Comparison of ENCODE assay signal across 26 cellular contexts in genomic region chr13:30510811-30511371, GRCh38. TPM values are rescaled to one million over a fixed set of nuclear protein-coding genes. Genes with fewer than 3 reads are reported as not detected.
A peak's percentile ranks its signal among the peaks of the same experiment; 100 is the strongest.
DNase-seq lines count a peak whose midpoint lies in the region; ATAC-seq, FAIRE-seq and TF ChIP-seq lines count a peak whose summit lies in the region.
"Had no signal": no experiment of that assay in that cellular context is flagged by ENCODE, and none has a peak within 500 bp of the region (broad histone marks: within the 10 kb centered on the region; RNA-seq: fewer than 3 reads in every experiment).

No MANE protein-coding gene starts in this region.

- CTCF ChIA-PET in MCF 10A (lab: Yijun Ruan, JAX), result no interaction called here

- FAIRE-seq in astrocyte (lab: Jason Lieb, UNC), result no peak
- FAIRE-seq: GM12892 had no signal

- no peaks in the 10 kb centered on the region for H3K27me3 ChIP-seq in astrocyte (ENCODE audit: insufficient read depth, low read length)

- no peaks in the 10 kb centered on the region for H3K4me1 Mint-ChIP-seq in astrocyte (ENCODE audit: low read depth, unreplicated experiment)
- no peaks in the 10 kb centered on the region for H3K4me1 Mint-ChIP-seq in MCF 10A (ENCODE audit: insufficient read depth, unreplicated experiment)
- H3K4me1 Mint-ChIP-seq: CD14-positive monocyte; CD8-positive, alpha-beta memory T cell had no signal

- TF ChIP-seq CTCF in astrocyte (IDR thresholded peaks at IDR 0.05; ENCODE audit: insufficient read depth, low read depth, low read length), result no peak
- TF ChIP-seq CTCF in fibroblast of villous mesenchyme (IDR thresholded peaks at IDR 0.05; ENCODE audit: insufficient read depth, low read depth, low read length), result no peak
- no peak for TF ChIP-seq CTCF in MCF 10A (IDR thresholded peaks at IDR 0.05; ENCODE audit: unreplicated experiment)

- H3K36me3 Mint-ChIP-seq in astrocyte (ENCODE audit: low read depth, unreplicated experiment), result peaks cover under 1% of the 10 kb centered on the region
- no peaks in the 10 kb centered on the region for H3K36me3 Mint-ChIP-seq in MCF 10A (ENCODE audit: insufficient read depth, unreplicated experiment)
- H3K36me3 Mint-ChIP-seq: CD14-positive monocyte; CD8-positive, alpha-beta memory T cell had no signal

- peaks cover 6% of the 10 kb centered on the region for H3K27me3 Mint-ChIP-seq in astrocyte (ENCODE audit: low read depth, unreplicated experiment)
- no peaks in the 10 kb centered on the region for H3K27me3 Mint-ChIP-seq in MCF 10A (ENCODE audit: insufficient read depth, unreplicated experiment)
- H3K27me3 Mint-ChIP-seq: B cell had no signal

- no peak overlapping the region for H3K4me3 ChIP-seq in astrocyte (ENCODE audit: insufficient read depth, low read depth, low read length)
- H3K4me3 ChIP-seq in fibroblast of villous mesenchyme (ENCODE audit: low read depth, low read length), result no peak overlapping the region
- H3K4me3 ChIP-seq: HAP-1 had no signal

- no TSS peak for BruUV-seq in MCF 10A (replicated peaks; lab: Mats Ljungman, UMichigan)

- H3K9me3 Mint-ChIP-seq in astrocyte (ENCODE audit: unreplicated experiment), result peaks cover 2% of the 10 kb centered on the region
- no peaks in the 10 kb centered on the region for H3K9me3 Mint-ChIP-seq in MCF 10A (ENCODE audit: unreplicated experiment)
- H3K9me3 Mint-ChIP-seq: CD14-positive monocyte; CD8-positive, alpha-beta memory T cell had no signal

- intact Hi-C loops in MCF 10A (cut with micrococcal nuclease), result no loop called here

- no peaks in the 10 kb centered on the region for H3K9me3 ChIP-seq in astrocyte (ENCODE audit: insufficient read depth, low read depth, low read length)
- H3K9me3 ChIP-seq: HAP-1 had no signal

- no peak overlapping the region for H3K4me3 Mint-ChIP-seq in astrocyte (ENCODE audit: unreplicated experiment)
- H3K4me3 Mint-ChIP-seq in MCF 10A (ENCODE audit: unreplicated experiment), result no peak overlapping the region
- H3K4me3 Mint-ChIP-seq: B cell; CD14-positive monocyte; CD8-positive, alpha-beta memory T cell had no signal

- no peaks in the 10 kb centered on the region for H4K20me1 ChIP-seq in astrocyte (ENCODE audit: insufficient read depth, low read length)

- H3K27ac ChIP-seq in astrocyte (ENCODE audit: low read depth, low read length), result no peak overlapping the region
- H3K27ac ChIP-seq: 22Rv1, RWPE1 had no signal

- POLR2A ChIA-PET in MCF 10A (lab: Yijun Ruan, JAX), result no interaction called here

- no peak overlapping the region for H2AFZ ChIP-seq in astrocyte (ENCODE audit: low read depth, low read length)

- H3K79me2 ChIP-seq in astrocyte (ENCODE audit: insufficient read depth, low read length), result no peaks in the 10 kb centered on the region

- DNase-seq in COR-L47 (lab: John Stamatoyannopoulos, UW), result peak; percentile 30
- DNase-seq in NCI-H2081 treated with DMSO at 0.1 percent for 48 hours (lab: John Stamatoyannopoulos, UW), result peak; percentile 2
- DNase-seq in astrocyte (ENCODE audit: low read depth), result peak; percentile 23
- peak; percentile 8 for DNase-seq in fibroblast of villous mesenchyme (ENCODE audit: low read depth)
- no peak for DNase-seq in MCF 10A (ENCODE audit: unreplicated experiment)
- DNase-seq: Calu3; CD8-positive, alpha-beta memory T cell; DMS153; DND-41; GOT3; Karpas-422; NCI-H1105; NCI-H1436 treated with DMSO at 0.1 percent for 48 hours; NCI-H187 treated with DMSO at 0.1 percent for 48 hours; NCI-H446; SHP77 had no signal

- H3K9ac ChIP-seq in astrocyte (ENCODE audit: low read length), result no peak overlapping the region

- no peaks in the 10 kb centered on the region for H3K36me3 ChIP-seq in astrocyte (ENCODE audit: insufficient read depth, low read length)
- H3K36me3 ChIP-seq: HAP-1 had no signal

- H3K4me1 ChIP-seq in astrocyte (ENCODE audit: insufficient read depth, low read length), result no peaks in the 10 kb centered on the region

- H3K27ac Mint-ChIP-seq in astrocyte (ENCODE audit: unreplicated experiment) (no peak overlapping the region), MCF 10A (ENCODE audit: low read depth, unreplicated experiment) (no peak overlapping the region)
- H3K27ac Mint-ChIP-seq: B cell; CD8-positive, alpha-beta memory T cell had no signal

- no peak overlapping the region for H3K4me2 ChIP-seq in astrocyte (ENCODE audit: low read length)

- ATAC-seq in HG03159 (IDR thresholded peaks at IDR 0.05; ENCODE audit: unreplicated experiment) (no peak), HG02885 (IDR thresholded peaks at IDR 0.05; ENCODE audit: poor library complexity, unreplicated experiment) (no peak), GM21619 (IDR thresholded peaks at IDR 0.05; ENCODE audit: unreplicated experiment) (no peak)
- ATAC-seq: Panc1 had no signal

RNA-seq across cellular contexts. Expression of gene HMGB1, which starts 45.2 kb away (rescaled TPM):
- 177 and 200 TPM in 2 replicates for total RNA-seq in astrocyte
- 95.7 and 115 TPM in 2 replicates for total RNA-seq in fibroblast of villous mesenchyme
- total RNA-seq in MCF 10A (2022), result 302 and 307 TPM in 2 replicates
